10 cellular contexts compared by ENCODE assay signal in the genomic region with DNA sequence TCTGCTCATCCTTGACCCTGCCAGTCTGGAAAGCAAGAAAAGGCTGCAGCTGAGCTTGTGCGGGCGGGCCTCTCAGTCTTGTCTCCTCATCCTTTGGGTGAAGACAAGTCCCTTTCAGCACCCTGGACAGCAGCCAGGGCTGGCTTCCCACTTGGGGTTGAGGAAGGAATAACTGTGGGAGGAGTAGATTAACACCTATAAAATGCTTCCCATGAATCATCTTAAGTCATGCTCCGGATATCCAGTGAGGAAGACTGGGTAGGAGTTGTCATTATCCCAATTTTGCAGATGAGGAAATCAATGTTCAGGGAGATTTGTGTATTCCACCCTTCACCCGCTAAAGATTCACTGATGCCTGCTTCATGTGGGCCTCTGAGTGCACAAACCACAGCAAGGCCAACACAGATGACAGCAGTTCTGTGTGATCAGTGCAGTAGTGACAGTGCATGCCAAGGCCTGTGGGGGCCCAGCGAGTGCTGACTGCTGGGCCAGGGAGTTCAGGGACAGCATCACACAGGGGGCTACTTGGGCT. TPM values are rescaled to one million over a fixed set of nuclear protein-coding genes. Genes with fewer than 3 reads are reported as not detected.
DNase-seq lines count a peak whose midpoint lies in the region; ATAC-seq and TF ChIP-seq lines count a peak whose summit lies in the region.
"Had no signal": no experiment of that assay in that cellular context is flagged by ENCODE, and none has a peak within 500 bp of the region (broad histone marks: within the 10 kb centered on the region; RNA-seq: fewer than 3 reads in every experiment).

No MANE protein-coding gene starts in this region.

- H3K14ac ChIP-seq in mesenchymal stem cell (ENCODE audit: low read length in 2 of 2), result no peak overlapping the region

- H3K4me2 ChIP-seq in mesenchymal stem cell (ENCODE audit: low read length, poor library complexity, severe bottlenecking), result no peak overlapping the region

- H3K27ac ChIP-seq in cingulate gyrus (ENCODE audit: low read depth, low read length), result peak overlapping the region; percentile 47
- no peak overlapping the region for H3K27ac ChIP-seq in mesenchymal stem cell (ENCODE audit: low read length, poor library complexity, severe bottlenecking)
- H3K27ac ChIP-seq: thoracic aorta had no signal

- 67% methylated on average over 5 of the region's 5 CpGs for WGBS in mesenchymal stem cell

- peaks cover 28 to 31% of the 10 kb centered on the region in 2 experiments for H3K27me3 ChIP-seq in mesenchymal stem cell (ENCODE audit: control insufficient read depth in 1 of 2, insufficient read depth in 1 of 2, low read length in 2 of 2)

- no peaks in the 10 kb centered on the region for H3K79me1 ChIP-seq in mesenchymal stem cell (replicated peaks; ENCODE audit: low read length, poor library complexity, severe bottlenecking)

- ATAC-seq in SK-N-SH treated with all-trans-retinoic acid at 6 μM for 48 hours (peak; percentile 51; the same call in 2 of the 3 replicates), GM19467 (IDR thresholded peaks at IDR 0.05; ENCODE audit: unreplicated experiment) (no peak)
- ATAC-seq: Panc1 had no signal

- no peak overlapping the region for H2BK120ac ChIP-seq in mesenchymal stem cell (ENCODE audit: low read depth, low read length)

- DNase-seq in DMS53 (lab: John Stamatoyannopoulos, UW) (peak; percentile 61), DMS53 treated with DMSO at 0.1 percent for 48 hours (lab: John Stamatoyannopoulos, UW; ENCODE audit: unreplicated experiment) (no peak), mesenchymal stem cell (peak; percentile 78), NCI-H2029 treated with DMSO at 0.1 percent for 48 hours (lab: John Stamatoyannopoulos, UW) (no peak), NCI-H2227 treated with DMSO at 0.1 percent for 48 hours (lab: John Stamatoyannopoulos, UW) (no peak)

- H3K9ac ChIP-seq in mesenchymal stem cell (ENCODE audit: low read length), result no peak overlapping the region

- no peak overlapping the region for H3K4me3 ChIP-seq in mesenchymal stem cell (ENCODE audit: insufficient read depth in 1 of 2, low read depth in 1 of 2, low read length in 2 of 2)
- H3K4me3 ChIP-seq: thoracic aorta had no signal

- no peak overlapping the region for H4K91ac ChIP-seq in mesenchymal stem cell (ENCODE audit: low read length)

- no peak overlapping the region for H3K18ac ChIP-seq in mesenchymal stem cell (ENCODE audit: low read depth in 1 of 2, low read length in 2 of 2)

- no peaks in the 10 kb centered on the region for H3K9me3 ChIP-seq in mesenchymal stem cell (ENCODE audit: control insufficient read depth, low read length)
- H3K9me3 ChIP-seq: thoracic aorta had no signal

- H3K23ac ChIP-seq in mesenchymal stem cell (ENCODE audit: low read length in 2 of 2), result no peak overlapping the region

- H2AFZ ChIP-seq in mesenchymal stem cell (ENCODE audit: low read depth, low read length), result no peak overlapping the region

- H2BK15ac ChIP-seq in mesenchymal stem cell (ENCODE audit: low read depth, poor library complexity, severe bottlenecking), result no peak overlapping the region

- H2BK5ac ChIP-seq in mesenchymal stem cell (ENCODE audit: low read depth, low read length, poor library complexity, severe bottlenecking), result no peak overlapping the region

- H2BK12ac ChIP-seq in mesenchymal stem cell (ENCODE audit: low read length in 2 of 2), result no peak overlapping the region

- no peak overlapping the region for H4K8ac ChIP-seq in mesenchymal stem cell (ENCODE audit: low read length)

- H3K36me3 ChIP-seq in mesenchymal stem cell (ENCODE audit: control insufficient read depth in 1 of 2, insufficient read depth in 2 of 2, low read depth in 1 of 2, low read length in 2 of 2), result no peaks in the 10 kb centered on the region
- H3K36me3 ChIP-seq: thoracic aorta had no signal

- H3K4ac ChIP-seq in mesenchymal stem cell (ENCODE audit: low read depth in 1 of 2, low read length in 2 of 2), result no peak overlapping the region

- H3K4me1 ChIP-seq in mesenchymal stem cell (ENCODE audit: control insufficient read depth, insufficient read depth, low read depth, low read length), result peaks cover 9% of the 10 kb centered on the region

- no peak overlapping the region for H2AK5ac ChIP-seq in mesenchymal stem cell (ENCODE audit: low read length, severe bottlenecking)

TF ChIP-seq in SK-N-SH treated with all-trans-retinoic acid at 6 μM for 48 hours, 23 proteins besides CTCF, POLR2A, EP300 and RAD21:
- TF ChIP-seq CSDC2 (CRISPR knock-in tag; IDR thresholded peaks at IDR 0.05), result no peak
- TF ChIP-seq PPARA (CRISPR knock-in tag; IDR thresholded peaks at IDR 0.05; ENCODE audit: borderline replicate concordance), result no peak
- TF ChIP-seq ZNF8 (CRISPR knock-in tag; IDR thresholded peaks at IDR 0.05), result no peak
- no peak for TF ChIP-seq TOX (CRISPR knock-in tag; IDR thresholded peaks at IDR 0.05; ENCODE audit: borderline replicate concordance)
- TF ChIP-seq ZNF565 (CRISPR knock-in tag; conservative IDR thresholded peaks at IDR 0.05; ENCODE audit: low read depth), result no peak
- no peak for TF ChIP-seq ZFP3 (CRISPR knock-in tag; IDR thresholded peaks at IDR 0.05)
- no peak for TF ChIP-seq GLIS3 (CRISPR knock-in tag; IDR thresholded peaks at IDR 0.05)

RNA-seq across cellular contexts. Expression of a gene that starts 20.1 kb away (rescaled TPM):
- polyA plus RNA-seq in mesenchymal stem cell (2013, experiment 1 of 2), result 20.9 TPM
- 18.3 TPM for polyA plus RNA-seq in mesenchymal stem cell (2013, experiment 2 of 2)

RNA-seq across cellular contexts. Expression of a gene that starts 40.2 kb away (rescaled TPM):
- 6.1 TPM for polyA plus RNA-seq in mesenchymal stem cell (2013, experiment 1 of 2)
- 5.3 TPM for polyA plus RNA-seq in mesenchymal stem cell (2013, experiment 2 of 2)

Comparison
In these comparisons a context has a peak if more than half of its experiments do, and no peak if none do; other contexts are left out.
1. DNase-seq: peak in DMS53 (single experiment) and mesenchymal stem cell (single experiment); none in DMS53 treated with DMSO at 0.1 percent for 48 hours (single experiment), NCI-H2029 treated with DMSO at 0.1 percent for 48 hours (single experiment) and NCI-H2227 treated with DMSO at 0.1 percent for 48 hours (single experiment).